ENCODE assay signal across 18 cellular contexts in genomic region chr5:160064441-160064840, GRCh38. TPM values are rescaled to one million over a fixed set of nuclear protein-coding genes. Genes with fewer than 3 reads are reported as not detected.
DNase-seq lines count a peak whose midpoint lies in the region; ATAC-seq and TF ChIP-seq lines count a peak whose summit lies in the region.
"Had no signal": no experiment of that assay in that cellular context is flagged by ENCODE, and none has a peak within 500 bp of the region (broad histone marks: within the 10 kb centered on the region; RNA-seq: fewer than 3 reads in every experiment).

No MANE protein-coding gene starts in this region.

- peaks cover 30% of the 10 kb centered on the region for H3K36me3 Mint-ChIP-seq in Calu3 (ENCODE audit: insufficient read depth, unreplicated experiment)

- CTCF ChIA-PET in Calu3 (lab: Charles Lee), result interaction anchor here (1.4 kb wide), 1 partner anchor 42 kb away, joined by 5 read pairs; no protein-coding TSS in a partner anchor
- CTCF ChIA-PET in RWPE1 (lab: Yijun Ruan, JAX), result no interaction called here

- POLR2A ChIA-PET in RWPE1 (lab: Yijun Ruan, JAX; ENCODE audit: low non-redundant PET), result no interaction called here

- H3K4me1 Mint-ChIP-seq in Calu3 (ENCODE audit: low read depth, unreplicated experiment), result peaks cover 16% of the 10 kb centered on the region
- H3K4me1 Mint-ChIP-seq: activated CD4-positive, alpha-beta T cell treated with anti-CD3 and anti-CD28 coated beads, Interleukin-2, amount 10 ng/mL, durations not matched to agents 7 days and 5 days; activated naive CD8-positive, alpha-beta T cell treated with anti-CD3 and anti-CD28 coated beads, Interleukin-2, amount 50 U/mL, for 24 hours; stimulated activated naive CD8-positive, alpha-beta T cell treated with anti-CD3 and anti-CD28 coated beads, Interleukin-15, amount 100 ng/mL, for 72 hours had no signal

- no peak for TF ChIP-seq CTCF in Calu3 (IDR thresholded peaks at IDR 0.05; ENCODE audit: unreplicated experiment)
- no peak for TF ChIP-seq CTCF in RWPE1 (conservative IDR thresholded peaks at IDR 0.05; ENCODE audit: low read depth)
- TF ChIP-seq CTCF in esophagus squamous epithelium (IDR thresholded peaks at IDR 0.05), result no peak
- TF ChIP-seq CTCF in GM20000 (IDR thresholded peaks at IDR 0.05; ENCODE audit: extremely low read depth, missing control alignments), result no peak

- H3K36me3 ChIP-seq in esophagus squamous epithelium, result peaks cover 0 to 74% (median 0%) of the 10 kb centered on the region in 3 donors

- intact Hi-C loops in Calu3 (cut with micrococcal nuclease; ENCODE audit: unreplicated experiment), result no loop called here
- intact Hi-C loops in esophagus squamous epithelium (cut with DNase I), result no loop called here

- no peaks in the 10 kb centered on the region for H3K9me3 ChIP-seq in esophagus squamous epithelium

- no peaks in the 10 kb centered on the region for H3K27me3 Mint-ChIP-seq in Calu3 (ENCODE audit: unreplicated experiment)
- H3K27me3 Mint-ChIP-seq: activated CD4-positive, alpha-beta T cell treated with anti-CD3 and anti-CD28 coated beads, Interleukin-2, amount 10 ng/mL, durations not matched to agents 7 days and 5 days; activated naive CD8-positive, alpha-beta T cell treated with anti-CD3 and anti-CD28 coated beads, Interleukin-2, amount 50 U/mL, for 24 hours; dendritic cell treated with granulocyte-macrophage colony-stimulating factor and Interleukin-4, amounts not matched to agents 40 ng/mL and 50 ng/mL, for 4 days; stimulated activated naive CD8-positive, alpha-beta T cell treated with anti-CD3 and anti-CD28 coated beads, Interleukin-15, amount 100 ng/mL, for 72 hours had no signal

- no peaks in the 10 kb centered on the region for H3K27me3 ChIP-seq in esophagus squamous epithelium

- no peak overlapping the region for H3K4me3 Mint-ChIP-seq in Calu3 (ENCODE audit: low read depth, unreplicated experiment)
- H3K4me3 Mint-ChIP-seq: activated CD4-positive, alpha-beta T cell treated with anti-CD3 and anti-CD28 coated beads, Interleukin-2, amount 10 ng/mL, durations not matched to agents 7 days and 5 days; activated naive CD8-positive, alpha-beta T cell treated with anti-CD3 and anti-CD28 coated beads, Interleukin-2, amount 50 U/mL, for 24 hours; activated T-cell treated with anti-CD3 and anti-CD28 coated beads, Interleukin-2, amount 50 U/mL, for 4 hours; dendritic cell treated with granulocyte-macrophage colony-stimulating factor and Interleukin-4, amounts not matched to agents 40 ng/mL and 50 ng/mL, for 4 days; stimulated activated naive CD8-positive, alpha-beta T cell treated with anti-CD3 and anti-CD28 coated beads, Interleukin-15, amount 100 ng/mL, for 72 hours; T-helper 2 cell treated with Interferon-gamma antibody and Interleukin-4, amounts not matched to agents 5 μg/mL and 100 μg/mL, for 36 hours had no signal

- H3K4me3 ChIP-seq in esophagus squamous epithelium, result no peak overlapping the region
- H3K4me3 ChIP-seq: GM23248 had no signal

- peak; percentile 35 for DNase-seq in Calu3
- DNase-seq in RWPE1 (ENCODE audit: low spot score), result no peak
- no peak for DNase-seq in esophagus squamous epithelium (lab: John Stamatoyannopoulos, UW)
- peak; percentile 8 for DNase-seq in myocyte (ENCODE audit: low read depth)
- DNase-seq in NCI-H524 treated with DMSO at 0.1 percent for 48 hours (lab: John Stamatoyannopoulos, UW), result no peak
- no peak for DNase-seq in GM20000 (ENCODE audit: low spot score)
- DNase-seq in NCI-H1694 treated with DMSO at 0.1 percent for 48 hours (lab: John Stamatoyannopoulos, UW), result no peak
- DNase-seq: activated CD4-positive, alpha-beta T cell treated with anti-CD3 and anti-CD28 coated beads, Interleukin-2, amount 10 ng/mL, durations not matched to agents 7 days and 5 days; activated naive CD8-positive, alpha-beta T cell treated with anti-CD3 and anti-CD28 coated beads, Interleukin-2, amount 50 U/mL, for 24 hours; activated T-cell treated with anti-CD3 and anti-CD28 coated beads, Interleukin-2, amount 50 U/mL, for 4 hours; NCI-H1436 treated with DMSO at 0.1 percent for 48 hours; NCI-H748 treated with DMSO at 0.1 percent for 48 hours; occipital lobe; stimulated activated naive CD8-positive, alpha-beta T cell treated with anti-CD3 and anti-CD28 coated beads, Interleukin-15, amount 100 ng/mL, for 72 hours had no signal

- no peak for ATAC-seq in HG02884 (IDR thresholded peaks at IDR 0.05; ENCODE audit: unreplicated experiment)
- ATAC-seq: activated naive CD8-positive, alpha-beta T cell treated with anti-CD3 and anti-CD28 coated beads, Interleukin-2, amount 50 U/mL, for 24 hours; activated T-cell treated with anti-CD3 and anti-CD28 coated beads, Interleukin-2, amount 50 U/mL, for 4 hours; stimulated activated naive CD8-positive, alpha-beta T cell treated with anti-CD3 and anti-CD28 coated beads, Interleukin-15, amount 100 ng/mL, for 72 hours had no signal

- peak overlapping the region; percentile 85 for H3K27ac Mint-ChIP-seq in Calu3 (ENCODE audit: unreplicated experiment)
- H3K27ac Mint-ChIP-seq: activated CD4-positive, alpha-beta T cell treated with anti-CD3 and anti-CD28 coated beads, Interleukin-2, amount 10 ng/mL, durations not matched to agents 7 days and 5 days; activated naive CD8-positive, alpha-beta T cell treated with anti-CD3 and anti-CD28 coated beads, Interleukin-2, amount 50 U/mL, for 24 hours; dendritic cell treated with granulocyte-macrophage colony-stimulating factor and Interleukin-4, amounts not matched to agents 40 ng/mL and 50 ng/mL, for 4 days; T-helper 2 cell treated with Interferon-gamma antibody and Interleukin-4, amounts not matched to agents 5 μg/mL and 100 μg/mL, for 36 hours had no signal

- H3K9me3 Mint-ChIP-seq in Calu3 (ENCODE audit: low read depth, unreplicated experiment), result no peaks in the 10 kb centered on the region
- H3K9me3 Mint-ChIP-seq: activated CD4-positive, alpha-beta T cell treated with anti-CD3 and anti-CD28 coated beads, Interleukin-2, amount 10 ng/mL, durations not matched to agents 7 days and 5 days; activated naive CD8-positive, alpha-beta T cell treated with anti-CD3 and anti-CD28 coated beads, Interleukin-2, amount 50 U/mL, for 24 hours; activated T-cell treated with anti-CD3 and anti-CD28 coated beads, Interleukin-2, amount 50 U/mL, for 4 hours; dendritic cell treated with granulocyte-macrophage colony-stimulating factor and Interleukin-4, amounts not matched to agents 40 ng/mL and 50 ng/mL, for 4 days; stimulated activated naive CD8-positive, alpha-beta T cell treated with anti-CD3 and anti-CD28 coated beads, Interleukin-15, amount 100 ng/mL, for 72 hours; T-helper 2 cell treated with Interferon-gamma antibody and Interleukin-4, amounts not matched to agents 5 μg/mL and 100 μg/mL, for 36 hours had no signal

- H3K27ac ChIP-seq in RWPE1 (0 out of 2 replicates have a peak overlapping the region, but pooled peaks have one; percentile 5), esophagus squamous epithelium (peak overlapping the region; percentile 18 to 88 (median 80))
- H3K27ac ChIP-seq: GM23248 had no signal

- peaks cover 0 to 45% (median 10%) of the 10 kb centered on the region in 3 donors for H3K4me1 ChIP-seq in esophagus squamous epithelium

- no peak for TF ChIP-seq POLR2A in esophagus squamous epithelium (IDR thresholded peaks at IDR 0.05)

- no TSS peak for BruUV-seq in Calu3 (replicated peaks; lab: Mats Ljungman, UMichigan)

- WGBS in esophagus squamous epithelium, 2 donors, result 57 to 75% methylated on average over 1 of the region's 1 CpG

RNA-seq across cellular contexts. Expression of gene PWWP2A, which starts 54.8 kb away (rescaled TPM):
- total RNA-seq in Calu3 (2022), result 33.4 and 36.4 TPM in 2 replicates
- total RNA-seq in esophagus squamous epithelium, result 10 to 100 TPM; 15.3 to 20.8 (median 17.1) TPM
- 21.3 and 23.3 TPM in 2 replicates for total RNA-seq in myocyte
- 7.8 TPM for polyA plus RNA-seq in myocyte (2012)

RNA-seq across cellular contexts. Expression of gene TTC1, which starts 55.5 kb away (rescaled TPM):
- total RNA-seq in Calu3 (2022) (66.4 and 70.6 TPM in 2 replicates), esophagus squamous epithelium (10 to 100 TPM; 18.3 to 38.3 (median 33.5) TPM), myocyte (71.2 and 72.0 TPM in 2 replicates)
- polyA plus RNA-seq in myocyte (2012), result 64.3 TPM

Comparison
In these comparisons a context has a peak if more than half of its experiments do, and no peak if none do; other contexts are left out.
1. DNase-seq: peak in Calu3 (single experiment) and myocyte (single experiment); none in RWPE1 (single experiment), esophagus squamous epithelium (single experiment), NCI-H524 treated with DMSO at 0.1 percent for 48 hours (single experiment), GM20000 (single experiment) and NCI-H1694 treated with DMSO at 0.1 percent for 48 hours (single experiment).